ENCODE assay signal across 1 cellular context in the genomic region with DNA sequence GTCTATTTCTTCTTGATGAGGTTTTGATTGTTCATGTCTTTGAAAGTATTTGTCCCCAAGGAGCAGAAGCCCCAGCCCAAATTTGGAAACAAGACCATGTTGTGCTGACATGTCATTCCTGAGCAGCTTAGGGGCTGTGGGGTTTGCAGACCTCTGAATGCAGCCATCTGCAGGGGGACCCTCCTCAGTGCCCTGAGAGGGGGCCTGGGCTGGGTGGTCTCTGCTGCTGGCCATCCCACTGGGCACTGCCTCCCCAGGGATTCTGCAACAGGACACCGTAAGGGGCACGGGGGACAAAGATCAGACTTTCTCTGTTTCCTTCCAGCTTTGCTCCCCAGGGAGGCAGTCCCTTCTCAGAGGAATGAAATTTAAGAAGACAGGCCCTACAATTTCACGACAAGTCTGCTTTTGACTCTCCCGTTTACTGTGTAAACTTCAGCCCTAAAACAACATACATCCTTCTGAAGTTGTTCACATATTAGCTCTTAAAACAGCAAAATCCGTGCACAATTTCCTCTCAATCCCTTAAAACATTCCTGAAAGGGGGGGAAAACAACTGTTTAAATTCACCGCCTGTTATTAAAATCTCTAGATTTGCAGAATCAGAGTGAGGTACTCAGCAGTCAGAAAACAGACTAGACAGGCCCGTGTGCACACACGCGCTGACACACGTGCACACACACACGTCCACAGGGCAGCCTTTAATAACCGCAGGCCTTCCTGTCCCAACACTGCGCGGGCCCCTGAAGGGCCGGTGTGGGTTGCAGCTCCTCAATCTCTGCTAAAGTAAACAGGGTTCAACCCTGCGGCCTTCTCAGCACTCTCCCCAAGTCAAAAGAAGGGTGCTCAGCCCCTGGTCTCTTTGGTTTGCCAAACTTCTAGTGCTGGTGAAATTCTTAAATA.
TF ChIP-seq lines count a peak whose summit lies in the region.

No MANE protein-coding gene starts in this region.

TF ChIP-seq in SK-N-SH treated with all-trans-retinoic acid at 6 μM for 48 hours, 23 proteins besides CTCF, POLR2A, EP300 and RAD21 (continued from another document):
- TF ChIP-seq, protein P1, sequence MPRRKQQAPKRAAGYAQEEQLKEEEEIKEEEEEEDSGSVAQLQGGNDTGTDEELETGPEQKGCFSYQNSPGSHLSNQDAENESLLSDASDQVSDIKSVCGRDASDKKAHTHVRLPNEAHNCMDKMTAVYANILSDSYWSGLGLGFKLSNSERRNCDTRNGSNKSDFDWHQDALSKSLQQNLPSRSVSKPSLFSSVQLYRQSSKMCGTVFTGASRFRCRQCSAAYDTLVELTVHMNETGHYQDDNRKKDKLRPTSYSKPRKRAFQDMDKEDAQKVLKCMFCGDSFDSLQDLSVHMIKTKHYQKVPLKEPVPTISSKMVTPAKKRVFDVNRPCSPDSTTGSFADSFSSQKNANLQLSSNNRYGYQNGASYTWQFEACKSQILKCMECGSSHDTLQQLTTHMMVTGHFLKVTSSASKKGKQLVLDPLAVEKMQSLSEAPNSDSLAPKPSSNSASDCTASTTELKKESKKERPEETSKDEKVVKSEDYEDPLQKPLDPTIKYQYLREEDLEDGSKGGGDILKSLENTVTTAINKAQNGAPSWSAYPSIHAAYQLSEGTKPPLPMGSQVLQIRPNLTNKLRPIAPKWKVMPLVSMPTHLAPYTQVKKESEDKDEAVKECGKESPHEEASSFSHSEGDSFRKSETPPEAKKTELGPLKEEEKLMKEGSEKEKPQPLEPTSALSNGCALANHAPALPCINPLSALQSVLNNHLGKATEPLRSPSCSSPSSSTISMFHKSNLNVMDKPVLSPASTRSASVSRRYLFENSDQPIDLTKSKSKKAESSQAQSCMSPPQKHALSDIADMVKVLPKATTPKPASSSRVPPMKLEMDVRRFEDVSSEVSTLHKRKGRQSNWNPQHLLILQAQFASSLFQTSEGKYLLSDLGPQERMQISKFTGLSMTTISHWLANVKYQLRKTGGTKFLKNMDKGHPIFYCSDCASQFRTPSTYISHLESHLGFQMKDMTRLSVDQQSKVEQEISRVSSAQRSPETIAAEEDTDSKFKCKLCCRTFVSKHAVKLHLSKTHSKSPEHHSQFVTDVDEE (CRISPR knock-in tag; IDR thresholded peaks at IDR 0.05): no peak
- TF ChIP-seq, protein P2, sequence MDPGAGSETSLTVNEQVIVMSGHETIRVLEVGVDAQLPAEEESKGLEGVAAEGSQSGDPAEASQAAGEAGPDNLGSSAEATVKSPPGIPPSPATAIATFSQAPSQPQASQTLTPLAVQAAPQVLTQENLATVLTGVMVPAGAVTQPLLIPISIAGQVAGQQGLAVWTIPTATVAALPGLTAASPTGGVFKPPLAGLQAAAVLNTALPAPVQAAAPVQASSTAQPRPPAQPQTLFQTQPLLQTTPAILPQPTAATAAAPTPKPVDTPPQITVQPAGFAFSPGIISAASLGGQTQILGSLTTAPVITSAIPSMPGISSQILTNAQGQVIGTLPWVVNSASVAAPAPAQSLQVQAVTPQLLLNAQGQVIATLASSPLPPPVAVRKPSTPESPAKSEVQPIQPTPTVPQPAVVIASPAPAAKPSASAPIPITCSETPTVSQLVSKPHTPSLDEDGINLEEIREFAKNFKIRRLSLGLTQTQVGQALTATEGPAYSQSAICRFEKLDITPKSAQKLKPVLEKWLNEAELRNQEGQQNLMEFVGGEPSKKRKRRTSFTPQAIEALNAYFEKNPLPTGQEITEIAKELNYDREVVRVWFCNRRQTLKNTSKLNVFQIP (CRISPR knock-in tag; IDR thresholded peaks at IDR 0.05; ENCODE audit: borderline replicate concordance, low read depth): no peak
